ENCODE assay signal across 8 cellular contexts in the genomic region with DNA sequence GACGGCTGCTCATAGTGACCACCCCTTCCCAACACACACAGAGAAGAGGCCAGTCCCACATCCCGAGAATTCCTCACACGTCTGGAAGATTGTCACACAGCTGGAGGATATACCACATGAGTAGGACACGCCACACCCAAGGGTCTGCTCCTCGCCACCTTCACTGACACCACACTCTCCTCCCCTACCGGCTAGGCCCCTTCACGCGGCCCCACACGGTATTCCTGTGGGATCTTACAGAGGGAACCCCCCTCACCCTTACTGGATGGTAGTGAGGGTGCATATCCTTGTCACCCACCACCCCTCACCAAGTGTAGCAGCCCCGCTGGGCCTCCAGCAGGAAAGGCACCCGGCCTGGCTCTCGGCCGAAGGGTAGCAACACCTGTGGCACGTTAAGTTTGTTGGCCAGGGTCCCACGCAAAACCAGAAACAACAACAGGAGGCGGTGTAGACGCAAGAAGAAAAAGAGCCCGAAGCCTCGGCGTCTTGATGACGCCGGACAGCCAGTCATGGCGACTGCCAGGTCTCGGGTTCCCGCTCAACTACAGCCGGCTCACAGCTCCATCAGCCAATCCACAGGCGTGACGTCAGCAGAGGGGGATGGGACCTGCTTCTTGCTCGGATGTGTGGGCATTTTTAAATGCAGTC.
DNase-seq lines count a peak whose midpoint lies in the region; TF ChIP-seq lines count a peak whose summit lies in the region.

A gene (minus strand): TSS at position 540 of the 648 bp plus-strand sequence.

- H3K27me3 Mint-ChIP-seq in stimulated activated naive CD8-positive, alpha-beta T cell treated with anti-CD3 and anti-CD28 coated beads, Interleukin-15, Interleukin-2, amounts not matched to agents 100 ng/mL and 50 ng/mL, for 24 hours = no peaks in the 10 kb centered on the region

- peaks cover 57% of the 10 kb centered on the region for H3K4me1 Mint-ChIP-seq in stimulated activated naive CD8-positive, alpha-beta T cell treated with anti-CD3 and anti-CD28 coated beads, Interleukin-15, Interleukin-2, amounts not matched to agents 100 ng/mL and 50 ng/mL, for 24 hours (ENCODE audit: low read depth)

- H3K9me3 Mint-ChIP-seq in stimulated activated naive CD8-positive, alpha-beta T cell treated with anti-CD3 and anti-CD28 coated beads, Interleukin-15, Interleukin-2, amounts not matched to agents 100 ng/mL and 50 ng/mL, for 24 hours = no peaks in the 10 kb centered on the region

- peaks cover 58% of the 10 kb centered on the region for H3K36me3 Mint-ChIP-seq in stimulated activated naive CD8-positive, alpha-beta T cell treated with anti-CD3 and anti-CD28 coated beads, Interleukin-15, Interleukin-2, amounts not matched to agents 100 ng/mL and 50 ng/mL, for 24 hours (ENCODE audit: low read depth)

- no peak within 1 kb of the TSS for H3K4me3 ChIP-seq in HL-60 (replicated peaks; ENCODE audit: insufficient read depth, low read length)
- H3K4me3 ChIP-seq in iPS DF 6.9 (ENCODE audit: low read length) = no peak within 1 kb of the TSS

- peaks cover 8% of the 10 kb centered on the region; the same call in 1 of the 2 replicates for H3K36me3 ChIP-seq in iPS DF 6.9 (ENCODE audit: control insufficient read depth, insufficient read depth, low read length)

- DNase-seq in HL-60 (ENCODE audit: low read depth in 1 of 2, low spot score in 1 of 2) (no peak), iPS DF 6.9 (ENCODE audit: low read depth, low spot score) (peak; percentile 67), dedifferentiated amniotic fluid mesenchymal stem cell (ENCODE audit: extremely low spot score) (no peak), NCI-H526 treated with DMSO at 0.1 percent for 48 hours (lab: John Stamatoyannopoulos, UW) (no peak)
- DNase-seq in stimulated activated CD4-positive, alpha-beta T cell treated with anti-CD3 and anti-CD28 coated beads, Interleukin-4, amount 100 ng/mL, for 4 hours = no peak
- no peak for DNase-seq in central memory CD4-positive, alpha-beta T cell

- no peaks in the 10 kb centered on the region for H3K27me3 ChIP-seq in HL-60 (ENCODE audit: insufficient read depth, poor library complexity, severe bottlenecking)
- H3K27me3 ChIP-seq in iPS DF 6.9 (ENCODE audit: control insufficient read depth, insufficient read depth, low read length) = no peaks in the 10 kb centered on the region

- TF ChIP-seq CTCF in HL-60 (IDR thresholded peaks at IDR 0.05; ENCODE audit: insufficient read depth, low read length) = no peak

- peak within 1 kb of the TSS; percentile 76; the same call in 1 of the 2 replicates for H3K27ac ChIP-seq in HL-60 (replicated peaks)
- H3K27ac ChIP-seq in angular gyrus (ENCODE audit: low read depth, low read length) = peak within 1 kb of the TSS; percentile 60
- H3K27ac ChIP-seq in iPS DF 6.9 (ENCODE audit: low read length) = no peak within 1 kb of the TSS

- no peaks in the 10 kb centered on the region for H3K9me3 ChIP-seq in iPS DF 6.9 (ENCODE audit: control insufficient read depth, insufficient read depth, low read length)

- no CpG with 5 or more reads among the region's 29 CpGs for WGBS in iPS DF 6.9 (ENCODE audit: insufficient coverage, insufficient read length)

- peak within 1 kb of the TSS; percentile 65 for H3K27ac Mint-ChIP-seq in stimulated activated naive CD8-positive, alpha-beta T cell treated with anti-CD3 and anti-CD28 coated beads, Interleukin-15, Interleukin-2, amounts not matched to agents 100 ng/mL and 50 ng/mL, for 24 hours

- H3K4me3 Mint-ChIP-seq in stimulated activated naive CD8-positive, alpha-beta T cell treated with anti-CD3 and anti-CD28 coated beads, Interleukin-15, Interleukin-2, amounts not matched to agents 100 ng/mL and 50 ng/mL, for 24 hours = no peak within 1 kb of the TSS

- H3K4me1 ChIP-seq in iPS DF 6.9 (ENCODE audit: control insufficient read depth, insufficient read depth, low read length) = no peaks in the 10 kb centered on the region; the same call in 1 of the 2 replicates
